Comparison of ENCODE assay signal across 8 cellular contexts in the genomic region with DNA sequence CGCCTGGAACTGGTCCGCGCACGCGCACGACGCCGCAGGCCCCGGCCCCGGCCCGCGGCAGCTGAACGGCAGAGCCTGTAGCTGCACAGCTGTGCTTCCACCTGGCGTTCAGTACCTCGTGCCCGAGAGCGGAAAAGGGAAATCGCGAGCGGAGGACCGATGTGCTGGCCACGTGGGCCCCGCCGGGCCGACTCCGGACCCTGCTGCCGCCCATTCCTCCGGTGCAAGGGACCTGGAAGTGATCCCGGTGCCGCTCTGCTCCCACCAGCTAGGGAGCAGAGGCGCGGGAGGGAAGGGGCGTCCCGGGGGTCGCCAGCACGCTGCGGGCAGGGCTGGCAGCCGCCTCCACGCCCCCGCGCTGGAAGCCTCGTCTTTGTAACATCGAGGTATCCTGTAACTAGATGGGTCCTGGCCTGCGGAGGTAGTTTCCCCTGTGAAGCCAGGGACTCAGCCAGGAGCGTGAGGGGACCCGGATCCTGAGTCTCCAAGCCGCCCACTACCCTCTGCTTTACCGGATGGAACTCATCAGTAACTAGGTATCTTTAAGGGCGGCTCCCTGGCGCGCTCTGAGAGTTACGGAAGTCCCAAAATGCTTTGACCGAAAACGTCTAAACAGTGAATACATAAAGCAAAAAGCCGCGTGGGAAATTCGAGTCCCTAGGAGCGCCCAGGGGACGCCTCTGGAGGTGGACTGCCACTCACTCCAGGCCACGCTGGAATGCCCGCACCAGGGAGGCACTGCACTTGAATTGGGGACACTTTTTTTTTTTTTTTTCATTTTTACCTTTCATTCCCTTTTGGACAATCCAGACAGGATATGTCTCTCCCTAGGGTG. TPM values are rescaled to one million over a fixed set of nuclear protein-coding genes. Genes with fewer than 3 reads are reported as not detected.
DNase-seq lines count a peak whose midpoint lies in the region; ATAC-seq lines count a peak whose summit lies in the region.

No MANE protein-coding gene starts in this region.

- ATAC-seq in GM18909 (IDR thresholded peaks at IDR 0.05; ENCODE audit: poor library complexity, unreplicated experiment) (peak; percentile 63), HG03159 (IDR thresholded peaks at IDR 0.05; ENCODE audit: unreplicated experiment) (peak; percentile 64)

- DNase-seq in NCI-H510A (lab: John Stamatoyannopoulos, UW), result peak; percentile 93
- DNase-seq in activated CD4-positive, alpha-beta T cell treated with anti-CD3 and anti-CD28 coated beads for 24 hours (ENCODE audit: low read depth in 2 of 2), result peak; percentile 42 to 90
- peak; percentile 88 to 92 for DNase-seq in stimulated activated CD8-positive, alpha-beta memory T cell treated with anti-CD3 and anti-CD28 coated beads, Interleukin-15, amount 100 ng/mL, for 4 hours (ENCODE audit: low read depth in 2 of 2)

- peak overlapping the region; percentile 88 to 96 for H3K9ac ChIP-seq in duodenal mucosa (ENCODE audit: low read depth in 1 of 2, low read length in 2 of 2)

- peaks cover 54% of the 10 kb centered on the region for H3K79me2 ChIP-seq in ACC112 (ENCODE audit: control insufficient read depth, insufficient read depth, low read length, unreplicated experiment)

- H3K27me3 ChIP-seq in ACC112 (ENCODE audit: insufficient read depth, low read length), result no peaks in the 10 kb centered on the region
- H3K27me3 ChIP-seq in duodenal mucosa (ENCODE audit: control insufficient read depth in 1 of 2, insufficient read depth in 2 of 2, low read length in 2 of 2), result no peaks in the 10 kb centered on the region

- H2AFZ ChIP-seq in ACC112 (ENCODE audit: low read length, unreplicated experiment), result peak overlapping the region; percentile 80

- H3K9me3 ChIP-seq in duodenal mucosa (ENCODE audit: control insufficient read depth in 1 of 2, low read length in 2 of 2) (no peaks in the 10 kb centered on the region), mesodermal cell (ENCODE audit: control insufficient read depth, low read length) (no peaks in the 10 kb centered on the region)

- H3K36me3 ChIP-seq in ACC112 (ENCODE audit: insufficient read depth, low read length), result peaks cover 12% of the 10 kb centered on the region
- H3K36me3 ChIP-seq in duodenal mucosa (ENCODE audit: control insufficient read depth in 1 of 2, insufficient read depth in 2 of 2, low read length in 2 of 2), result peaks cover 8 to 10% of the 10 kb centered on the region in 2 donors
- H3K36me3 ChIP-seq in mesodermal cell (ENCODE audit: control insufficient read depth, insufficient read depth, low read length), result peaks cover 20% of the 10 kb centered on the region

- 2% methylated on average over 56 to 59 of the region's 61 CpGs for WGBS in mesodermal cell (ENCODE audit: insufficient coverage in 2 of 2), 2 experiments

- peak overlapping the region; percentile 93 for H3K4me3 ChIP-seq in ACC112 (ENCODE audit: low read depth, low read length)
- H3K4me3 ChIP-seq in duodenal mucosa (ENCODE audit: low read depth in 1 of 2, low read length in 2 of 2), result peak overlapping the region; percentile 71 to 74
- peak overlapping the region; percentile 61 for H3K4me3 ChIP-seq in mesodermal cell (ENCODE audit: extremely low read depth, insufficient read depth, low read length, poor library complexity, severe bottlenecking)

- peaks cover 49% of the 10 kb centered on the region for H3K4me1 ChIP-seq in ACC112 (ENCODE audit: control insufficient read depth, insufficient read depth, low read length, unreplicated experiment)
- peaks cover 25 to 33% of the 10 kb centered on the region in 2 donors for H3K4me1 ChIP-seq in duodenal mucosa (ENCODE audit: control insufficient read depth in 1 of 2, insufficient read depth in 2 of 2, low read length in 2 of 2)
- H3K4me1 ChIP-seq in mesodermal cell (ENCODE audit: control insufficient read depth, insufficient read depth, low read length, poor library complexity, severe bottlenecking), result peaks cover 10% of the 10 kb centered on the region

- H3K27ac ChIP-seq in ACC112 (ENCODE audit: low read depth, low read length), result peak overlapping the region; percentile 86
- H3K27ac ChIP-seq in duodenal mucosa (ENCODE audit: low read depth, low read length), result peak overlapping the region; percentile 92
- peak overlapping the region; percentile 85 for H3K27ac ChIP-seq in mesodermal cell (ENCODE audit: low read depth, low read length, severe bottlenecking)

RNA-seq across cellular contexts. Expression of gene ODC1, which starts 0.7 kb away (rescaled TPM):
- polyA plus RNA-seq in mesodermal cell (2013, experiment 1 of 2), result 101 TPM
- polyA plus RNA-seq in mesodermal cell (2013, experiment 2 of 2), result 104 TPM

Comparison
In these comparisons a context has a peak if more than half of its experiments do, and no peak if none do; other contexts are left out.
1. Peak in every context shown above with its lines: DNase-seq, ATAC-seq, H3K4me3 ChIP-seq and H3K27ac ChIP-seq.